1 cellular context compared by ENCODE assay signal in genomic region chr7:106018566-106019338, GRCh38.
TF ChIP-seq lines count a peak whose summit lies in the region.

No MANE protein-coding gene starts in this region.

TF ChIP-seq in K562, 482 proteins besides CTCF, POLR2A, EP300 and RAD21 (continued from another document and continues in another):
- TF ChIP-seq NR2C2 (CRISPR knock-in tag; IDR thresholded peaks at IDR 0.05) = no peak
- no peak; the same call in 1 of the 2 replicates for TF ChIP-seq NR2C2 (tag; IDR thresholded peaks at IDR 0.05)
- TF ChIP-seq KAT8 (IDR thresholded peaks at IDR 0.05; ENCODE audit: low read depth) = no peak
- peak in 1 of 2 experiments; percentile 20; a peak in 1 of 4 replicates for TF ChIP-seq BCLAF1 (IDR thresholded peaks at IDR 0.05; ENCODE audit: borderline replicate concordance in 1 of 2, control insufficient read depth in 1 of 2, low read depth in 2 of 2, low read length in 1 of 2)
- TF ChIP-seq ZNF23 (CRISPR knock-in tag; IDR thresholded peaks at IDR 0.05) = no peak
- no peak for TF ChIP-seq MECOM (CRISPR knock-in tag; IDR thresholded peaks at IDR 0.05)
- TF ChIP-seq PRPF4 (IDR thresholded peaks at IDR 0.05; ENCODE audit: insufficient read depth, low read depth, low read length, poor library complexity, severe bottlenecking) = no peak
- TF ChIP-seq SMAD4 (CRISPR knock-in tag; conservative IDR thresholded peaks at IDR 0.05) = peak; percentile 89
- peak; percentile 87 for TF ChIP-seq MYNN (IDR thresholded peaks at IDR 0.05)
- TF ChIP-seq MYNN (CRISPR knock-in tag; IDR thresholded peaks at IDR 0.05) = no peak
- no peak for TF ChIP-seq MYBL2 (IDR thresholded peaks at IDR 0.05; ENCODE audit: low read depth)
- no peak for TF ChIP-seq MYBL2 (CRISPR knock-in tag; IDR thresholded peaks at IDR 0.05; ENCODE audit: borderline replicate concordance)
- no peak for TF ChIP-seq ZNF12 (CRISPR knock-in tag; IDR thresholded peaks at IDR 0.05)
- TF ChIP-seq POLR3G (IDR thresholded peaks at IDR 0.05; ENCODE audit: extremely low read depth, insufficient read length, insufficient replicate concordance) = no peak
- no peak for TF ChIP-seq MBD1 (CRISPR knock-in tag; IDR thresholded peaks at IDR 0.05)
- no peak for TF ChIP-seq CHD2 (IDR thresholded peaks at IDR 0.05; ENCODE audit: low read depth, low read length)
- TF ChIP-seq HDAC3 (IDR thresholded peaks at IDR 0.05; ENCODE audit: borderline replicate concordance, partially characterized antibody) = peak; percentile 40
- TF ChIP-seq ELF1 (tag; IDR thresholded peaks at IDR 0.05) = no peak
- TF ChIP-seq ZFP30 (CRISPR knock-in tag; IDR thresholded peaks at IDR 0.05; ENCODE audit: borderline replicate concordance) = no peak
- TF ChIP-seq XRCC4 (IDR thresholded peaks at IDR 0.05; ENCODE audit: extremely low read depth, insufficient read depth, insufficient read length) = no peak
- TF ChIP-seq RFX1 (IDR thresholded peaks at IDR 0.05) = no peak
- TF ChIP-seq CC2D1A (IDR thresholded peaks at IDR 0.05) = peak; percentile 96; the same call in 1 of the 2 replicates
- no peak for TF ChIP-seq ZNF277 (CRISPR knock-in tag; IDR thresholded peaks at IDR 0.05; ENCODE audit: borderline replicate concordance)
- TF ChIP-seq ZBTB1 (CRISPR knock-in tag; IDR thresholded peaks at IDR 0.05; ENCODE audit: borderline replicate concordance, low read depth) = peak; percentile 33; the same call in 1 of the 2 replicates
- TF ChIP-seq COPS2 (conservative IDR thresholded peaks at IDR 0.05) = no peak
- no peak for TF ChIP-seq CREB5 (CRISPR knock-in tag; IDR thresholded peaks at IDR 0.05)
- peak; percentile 46; the same call in 1 of the 2 replicates for TF ChIP-seq NBN (IDR thresholded peaks at IDR 0.05; ENCODE audit: low read depth)
- no peak for TF ChIP-seq HDAC8 (tag; IDR thresholded peaks at IDR 0.05)
- no peak for TF ChIP-seq ZNF3 (CRISPR knock-in tag; IDR thresholded peaks at IDR 0.05)
- no peak for TF ChIP-seq HIVEP1 (CRISPR knock-in tag; IDR thresholded peaks at IDR 0.05)
- TF ChIP-seq ZFP91 (CRISPR knock-in tag; IDR thresholded peaks at IDR 0.05) = 0 out of 2 replicates have a peak, but pooled peaks have one; percentile 26
- TF ChIP-seq RBFOX2 (IDR thresholded peaks at IDR 0.05; ENCODE audit: low read depth, low read length) = no peak
- TF ChIP-seq ETS2 (tag; IDR thresholded peaks at IDR 0.05; ENCODE audit: borderline replicate concordance, poor library complexity, severe bottlenecking) = no peak
- peak; percentile 85 for TF ChIP-seq JUND (IDR thresholded peaks at IDR 0.05; ENCODE audit: borderline replicate concordance, low read depth, low read length)
- TF ChIP-seq JUND (tag; IDR thresholded peaks at IDR 0.05; ENCODE audit: borderline replicate concordance, low read depth, low read length) = peak; percentile 84; the same call in 2 of the 3 replicates
- TF ChIP-seq AFF4 (CRISPR knock-in tag; IDR thresholded peaks at IDR 0.05) = no peak
- no peak; the same call in 1 of the 2 replicates for TF ChIP-seq LCOR (CRISPR knock-in tag; IDR thresholded peaks at IDR 0.05)
- TF ChIP-seq JUNB (CRISPR knock-in tag; conservative IDR thresholded peaks at IDR 0.05) = no peak
- peak; percentile 88; the same call in 1 of the 2 replicates for TF ChIP-seq ZBTB43 (CRISPR knock-in tag; IDR thresholded peaks at IDR 0.05)
- TF ChIP-seq SRSF1 (IDR thresholded peaks at IDR 0.05; ENCODE audit: low read depth, low read length) = no peak
- TF ChIP-seq E2F3 (CRISPR knock-in tag; IDR thresholded peaks at IDR 0.05) = no peak
- TF ChIP-seq HMG20B (CRISPR knock-in tag; IDR thresholded peaks at IDR 0.05) = no peak
- TF ChIP-seq XRCC3 (IDR thresholded peaks at IDR 0.05) = 0 out of 2 replicates have a peak, but pooled peaks have one; percentile 49
- TF ChIP-seq ASH1L (IDR thresholded peaks at IDR 0.05; ENCODE audit: borderline replicate concordance, low read depth, partially characterized antibody) = no peak
- no peak for TF ChIP-seq ATF1 (CRISPR knock-in tag; IDR thresholded peaks at IDR 0.05)
- TF ChIP-seq ATF1 (tag; IDR thresholded peaks at IDR 0.05) = peak; percentile 56; the same call in 1 of the 2 replicates
- TF ChIP-seq NFRKB (IDR thresholded peaks at IDR 0.05; ENCODE audit: low read depth) = no peak
- no peak for TF ChIP-seq KDM4B (IDR thresholded peaks at IDR 0.05; ENCODE audit: borderline replicate concordance in 2 of 2, low read depth in 1 of 2)
- no peak for TF ChIP-seq MED1 (CRISPR knock-in tag; IDR thresholded peaks at IDR 0.05; ENCODE audit: borderline replicate concordance)
- no peak for TF ChIP-seq FIP1L1 (IDR thresholded peaks at IDR 0.05; ENCODE audit: low read depth, low read length, poor library complexity, severe bottlenecking)
- TF ChIP-seq PURB (CRISPR knock-in tag; IDR thresholded peaks at IDR 0.05; ENCODE audit: low read depth) = no peak
- TF ChIP-seq MAFK (IDR thresholded peaks at IDR 0.05; ENCODE audit: low read length) = no peak
- peak; percentile 22; the same call in 1 of the 2 replicates for TF ChIP-seq ERF (CRISPR knock-in tag; IDR thresholded peaks at IDR 0.05)
- no peak for TF ChIP-seq POLR2G (IDR thresholded peaks at IDR 0.05; ENCODE audit: low read depth, low read length)
- no peak for TF ChIP-seq ZNF134 (CRISPR knock-in tag; conservative IDR thresholded peaks at IDR 0.05)
- TF ChIP-seq MTA3 (IDR thresholded peaks at IDR 0.05; ENCODE audit: borderline replicate concordance) = peak; percentile 52; the same call in 1 of the 2 replicates
- no peak for TF ChIP-seq IRF1 (CRISPR knock-in tag; IDR thresholded peaks at IDR 0.05; ENCODE audit: borderline replicate concordance)
- TF ChIP-seq E2F5 (CRISPR knock-in tag; IDR thresholded peaks at IDR 0.05) = no peak
- no peak for TF ChIP-seq IRF2 (CRISPR knock-in tag; IDR thresholded peaks at IDR 0.05)
- no peak for TF ChIP-seq PHB (CRISPR knock-in tag; IDR thresholded peaks at IDR 0.05)
